Comparison of ENCODE assay signal across 17 cellular contexts in genomic region chr3:165194477-165195135, GRCh38. TPM values are rescaled to one million over a fixed set of nuclear protein-coding genes. Genes with fewer than 3 reads are reported as not detected.
A peak's percentile ranks its signal among the peaks of the same experiment; 100 is the strongest.
DNase-seq lines count a peak whose midpoint lies in the region; ATAC-seq, FAIRE-seq and TF ChIP-seq lines count a peak whose summit lies in the region.
"Had no signal": no experiment of that assay in that cellular context is flagged by ENCODE, and none has a peak within 500 bp of the region (broad histone marks: within the 10 kb centered on the region; RNA-seq: fewer than 3 reads in every experiment).

No MANE protein-coding gene starts in this region.

- H3K27me3 Mint-ChIP-seq in osteocyte (ENCODE audit: unreplicated experiment), result peaks cover 73% of the 10 kb centered on the region
- H3K27me3 Mint-ChIP-seq in activated CD4-positive, alpha-beta T cell treated with anti-CD3 and anti-CD28 coated beads, Interleukin-2, amount 10 ng/mL, durations not matched to agents 7 days and 5 days, result peaks cover 54% of the 10 kb centered on the region

- H3K27ac Mint-ChIP-seq in osteocyte (ENCODE audit: unreplicated experiment), result no peak overlapping the region
- no peak overlapping the region for H3K27ac Mint-ChIP-seq in activated CD4-positive, alpha-beta T cell treated with anti-CD3 and anti-CD28 coated beads, Interleukin-2, amount 10 ng/mL, durations not matched to agents 7 days and 5 days
- H3K27ac Mint-ChIP-seq: activated B cell treated with CpG ODN at 0.5 μM for 24 hours; CD4-positive, CD25-positive, alpha-beta regulatory T cell had no signal

- peaks cover 41% of the 10 kb centered on the region for H3K4me1 Mint-ChIP-seq in osteocyte (ENCODE audit: unreplicated experiment)
- H3K4me1 Mint-ChIP-seq in activated CD4-positive, alpha-beta T cell treated with anti-CD3 and anti-CD28 coated beads, Interleukin-2, amount 10 ng/mL, durations not matched to agents 7 days and 5 days, result peaks cover 3% of the 10 kb centered on the region
- H3K4me1 Mint-ChIP-seq: CD4-positive, CD25-positive, alpha-beta regulatory T cell had no signal

- H3K4me3 ChIP-seq in H7 (ENCODE audit: insufficient read depth, low read depth, low read length), result peak overlapping the region; percentile 54
- peak overlapping the region; percentile 57 for H3K4me3 ChIP-seq in NT2/D1 (ENCODE audit: insufficient read length, low read depth)
- H3K4me3 ChIP-seq: GM23248 had no signal

- no peaks in the 10 kb centered on the region for H3K9me3 Mint-ChIP-seq in osteocyte (ENCODE audit: unreplicated experiment)
- H3K9me3 Mint-ChIP-seq in activated CD4-positive, alpha-beta T cell treated with anti-CD3 and anti-CD28 coated beads, Interleukin-2, amount 10 ng/mL, durations not matched to agents 7 days and 5 days, result no peaks in the 10 kb centered on the region
- H3K9me3 Mint-ChIP-seq: activated B cell treated with CpG ODN at 0.5 μM for 24 hours had no signal

- no peaks in the 10 kb centered on the region for H3K4me1 ChIP-seq in NT2/D1 (ENCODE audit: insufficient read depth, insufficient read length)

- no peaks in the 10 kb centered on the region for H3K36me3 Mint-ChIP-seq in osteocyte (ENCODE audit: unreplicated experiment)
- no peaks in the 10 kb centered on the region for H3K36me3 Mint-ChIP-seq in activated CD4-positive, alpha-beta T cell treated with anti-CD3 and anti-CD28 coated beads, Interleukin-2, amount 10 ng/mL, durations not matched to agents 7 days and 5 days (ENCODE audit: low read depth)

- H3K27me3 ChIP-seq in H7 (ENCODE audit: control insufficient read depth, insufficient read depth, low read length), result peaks cover 59% of the 10 kb centered on the region
- H3K27me3 ChIP-seq in NT2/D1 (ENCODE audit: insufficient read depth, insufficient read length), result peaks cover 62% of the 10 kb centered on the region

- peak; percentile 43 for DNase-seq in H7
- no peak for DNase-seq in NT2/D1 (ENCODE audit: low read depth, low spot score)
- peak in 28 of 42 donors; percentile 29 to 74 (median 50) for DNase-seq in head of caudate nucleus
- no peak for DNase-seq in osteocyte (ENCODE audit: extremely low spot score, unreplicated experiment)
- no peak for DNase-seq in GM12892 (ENCODE audit: insufficient read length)
- DNase-seq in activated CD4-positive, alpha-beta T cell treated with anti-CD3 and anti-CD28 coated beads, Interleukin-2, amount 10 ng/mL, durations not matched to agents 7 days and 5 days, result no peak
- DNase-seq: activated B cell treated with CpG ODN at 0.5 μM for 24 hours; activated T-cell treated with anti-CD3 and anti-CD28 coated beads, Interleukin-2, amount 50 U/mL, for 48 hours; CD4-positive, CD25-positive, alpha-beta regulatory T cell; GM23248; stimulated activated CD4-positive, alpha-beta T cell treated with anti-CD3 and anti-CD28 coated beads, Interleukin-2, amount 100 ng/mL, for 48 hours; stimulated activated naive CD8-positive, alpha-beta T cell treated with anti-CD3 and anti-CD28 coated beads, Interleukin-15, Interleukin-2, amounts not matched to agents 100 U/mL and 50 U/mL, for 24 hours had no signal

- H3K9ac ChIP-seq in NT2/D1 (ENCODE audit: insufficient read length, low read depth), result peak overlapping the region; percentile 32
- H3K9ac ChIP-seq: GM23248 had no signal

- ATAC-seq in GM18519 (IDR thresholded peaks at IDR 0.05; ENCODE audit: low FRiP score, unreplicated experiment), result no peak
- no peak for ATAC-seq in GM18502 (IDR thresholded peaks at IDR 0.05; ENCODE audit: poor library complexity, unreplicated experiment)
- ATAC-seq: stimulated activated naive CD8-positive, alpha-beta T cell treated with anti-CD3 and anti-CD28 coated beads, Interleukin-15, Interleukin-2, amounts not matched to agents 100 U/mL and 50 U/mL, for 24 hours had no signal

- TF ChIP-seq POLR2A in GM12892 (IDR thresholded peaks at IDR 0.05; ENCODE audit: low read depth, low read length), result no peak

- H3K4me3 Mint-ChIP-seq in osteocyte (ENCODE audit: unreplicated experiment), result peak overlapping the region; percentile 80
- H3K4me3 Mint-ChIP-seq in activated CD4-positive, alpha-beta T cell treated with anti-CD3 and anti-CD28 coated beads, Interleukin-2, amount 10 ng/mL, durations not matched to agents 7 days and 5 days, result no peak overlapping the region
- H3K4me3 Mint-ChIP-seq: activated B cell treated with CpG ODN at 0.5 μM for 24 hours had no signal

- POLR2A ChIA-PET in activated CD4-positive, alpha-beta T cell treated with anti-CD3 and anti-CD28 coated beads, Interleukin-2, amount 10 ng/mL, durations not matched to agents 7 days and 5 days (lab: Charles Lee), result no interaction called here

- FAIRE-seq in GM12892 (lab: Jason Lieb, UNC), result no peak
- FAIRE-seq: keratinocyte had no signal

- CTCF ChIA-PET in activated CD4-positive, alpha-beta T cell treated with anti-CD3 and anti-CD28 coated beads, Interleukin-2, amount 10 ng/mL, durations not matched to agents 7 days and 5 days (lab: Charles Lee), result interaction anchor here (1.4 kb wide), 1 partner anchor 11 kb away, joined by 3 read pairs; no protein-coding TSS in a partner anchor

- no peak for TF ChIP-seq CTCF in osteocyte (IDR thresholded peaks at IDR 0.05)

- no peaks in the 10 kb centered on the region for H3K36me3 ChIP-seq in H7 (replicated peaks; ENCODE audit: control insufficient read depth, insufficient read depth, low read length)
- H3K36me3 ChIP-seq in NT2/D1 (ENCODE audit: insufficient read depth, insufficient read length, low read length), result no peaks in the 10 kb centered on the region
- H3K36me3 ChIP-seq: breast epithelium had no signal

- intact Hi-C loops in head of caudate nucleus (cut with DNase I), result no loop called here

- H3K9me3 ChIP-seq in NT2/D1 (ENCODE audit: insufficient read depth, low read length), result no peaks in the 10 kb centered on the region
- H3K9me3 ChIP-seq: breast epithelium had no signal

RNA-seq across cellular contexts. Expression of gene SLITRK3, which starts 1.6 kb away (rescaled TPM):
- total RNA-seq in H7 (2014; rRNA removed; shearing (Covaris generic)), result 0.04 and 0.07 TPM in 2 replicates
- total RNA-seq in osteocyte, result 0.27 and 0.37 TPM in 2 replicates
- not detected for polyA plus RNA-seq in GM12892 (2012; ENCODE audit: missing spikeins)
- not detected for total RNA-seq in activated CD4-positive, alpha-beta T cell treated with anti-CD3 and anti-CD28 coated beads, Interleukin-2, amount 10 ng/mL, durations not matched to agents 7 days and 5 days
- total RNA-seq: activated B cell treated with CpG ODN at 0.5 μM for 24 hours; CD4-positive, CD25-positive, alpha-beta regulatory T cell; GM23248; NCI-H460 had no signal
- polyA plus RNA-seq: CD4-positive, CD25-positive, alpha-beta regulatory T cell; GM23248; keratinocyte had no signal

Comparison
In these comparisons a context has a peak if more than half of its experiments do, and no peak if none do; other contexts are left out.
1. DNase-seq: peak in H7 (single experiment) and head of caudate nucleus (28 of 42); none in NT2/D1 (single experiment), osteocyte (single experiment), GM12892 (single experiment) and activated CD4-positive, alpha-beta T cell treated with anti-CD3 and anti-CD28 coated beads, Interleukin-2, amount 10 ng/mL, durations not matched to agents 7 days and 5 days (single experiment).